Comparison of ENCODE assay signal across 23 cellular contexts in genomic region chr10:86707505-86707904, GRCh38. TPM values are rescaled to one million over a fixed set of nuclear protein-coding genes. Genes with fewer than 3 reads are reported as not detected.
DNase-seq lines count a peak whose midpoint lies in the region; ATAC-seq, FAIRE-seq and TF ChIP-seq lines count a peak whose summit lies in the region.
"Had no signal": no experiment of that assay in that cellular context is flagged by ENCODE, and none has a peak within 500 bp of the region (broad histone marks: within the 10 kb centered on the region; RNA-seq: fewer than 3 reads in every experiment).

No MANE protein-coding gene starts in this region.

- TF ChIP-seq POLR2A in H1 (IDR thresholded peaks at IDR 0.05; ENCODE audit: control extremely low read depth in 1 of 2, low read depth in 2 of 2, low read length in 2 of 2) (no peak), spleen (IDR thresholded peaks at IDR 0.05) (no peak)

- no peak overlapping the region for H2BK15ac ChIP-seq in H1 (ENCODE audit: low read length)

- H2BK5ac ChIP-seq in H1 (ENCODE audit: low read depth, low read length): no peak overlapping the region

- H3K4me1 ChIP-seq in HEK293 (ENCODE audit: control insufficient read depth, insufficient read depth, low read length) (peaks cover 8% of the 10 kb centered on the region; the same call in 1 of the 2 replicates), H1 (replicated peaks in 1 of 4; ENCODE audit: control insufficient read depth in 3 of 4, insufficient read depth in 4 of 4, low read length in 3 of 4) (peaks cover 0 to 20% (median 11%) of the 10 kb centered on the region in 4 experiments; a peak in 6 of 7 replicates), muscle layer of colon (ENCODE audit: insufficient read depth, low read length) (peaks cover 13% of the 10 kb centered on the region), spleen (peaks cover 9 to 24% (median 17%) of the 10 kb centered on the region in 6 donors), GM23248 (ENCODE audit: insufficient read depth) (peaks cover 6% of the 10 kb centered on the region; the same call in 1 of the 2 replicates)

- WGBS in H1 (ENCODE audit: extremely low coverage in 1 of 2, insufficient coverage in 1 of 2, insufficient read length in 1 of 2, insufficient replicate concordance in 2 of 2, low coverage in 1 of 2, low lambda C conversion rate in 2 of 2, missing lambda C conversion rate in 1 of 2), 2 experiments: 82% methylated on average over 4 of the region's 4 CpGs; no CpG with 5 or more reads in 1 of the 2 experiments
- 66 to 76% (median 71%) methylated on average over 3 to 4 of the region's 4 CpGs for WGBS in spleen, 5 donors
- WGBS in GM23248 (ENCODE audit: low coverage in 1 of 2, low lambda C conversion rate in 2 of 2, missing lambda C conversion rate in 2 of 2), 2 experiments: 66 to 76% methylated on average over 4 of the region's 4 CpGs

- H3K9me2 ChIP-seq in GM23248 (ENCODE audit: insufficient read depth): no peaks in the 10 kb centered on the region

- no peak for FAIRE-seq in H1 (lab: Jason Lieb, UNC)

- intact Hi-C loops in spleen (cut with DNase I; ENCODE audit: low total_unique reads): loop anchor here (10.0 kb wide), 1 partner anchor 187 kb away; no protein-coding TSS in a partner anchor

- H2BK12ac ChIP-seq in H1 (ENCODE audit: low read depth, low read length): no peak overlapping the region

- no peak overlapping the region for H2BK120ac ChIP-seq in H1 (replicated peaks; ENCODE audit: low read depth, low read length)

- no peak overlapping the region for H2AK5ac ChIP-seq in H1 (ENCODE audit: low read depth, low read length)

- H4K20me1 ChIP-seq in H1 (replicated peaks in 1 of 2; ENCODE audit: control insufficient read depth in 1 of 2, insufficient read depth in 2 of 2, low read length in 2 of 2) (no peaks in the 10 kb centered on the region), GM23248 (ENCODE audit: insufficient read depth) (no peaks in the 10 kb centered on the region)

- H3K23ac ChIP-seq in H1 (ENCODE audit: insufficient read length): no peak overlapping the region

- no peak for TF ChIP-seq RAD21 in H1 (IDR thresholded peaks at IDR 0.05 in 1 of 2, conservative IDR thresholded peaks at IDR 0.05 in 1 of 2; ENCODE audit: low read depth in 2 of 2, low read length in 2 of 2)

- no peaks in the 10 kb centered on the region for H3K79me2 ChIP-seq in H1 (ENCODE audit: control insufficient read depth in 1 of 2, insufficient read depth in 2 of 2, low read length in 2 of 2)
- no peaks in the 10 kb centered on the region for H3K79me2 ChIP-seq in GM23248 (ENCODE audit: insufficient read depth)

- H3K4me2 ChIP-seq in H1 (ENCODE audit: insufficient read depth in 1 of 2, low read depth in 2 of 2, low read length in 2 of 2) (no peak overlapping the region), GM23248 (ENCODE audit: unreplicated experiment) (no peak overlapping the region)

- CTCF ChIA-PET in HEK293 (lab: Yijun Ruan, JAX) (interaction anchor here (1.1 to 2.2 kb wide), 4 partner anchors 14 to 192 kb away, joined by 3 to 10 read pairs (median 5); no protein-coding TSS in a partner anchor), H1 (lab: Charles Lee; ENCODE audit: partially characterized antibody) (interaction anchor here (1.6 to 9.3 kb wide), 4 partner anchors 8 to 91 kb away, joined by 3 to 59 read pairs (median 32); no protein-coding TSS in a partner anchor)

- H3K9me3 ChIP-seq in HEK293 (ENCODE audit: control insufficient read depth, insufficient read depth, low read depth, low read length): no peaks in the 10 kb centered on the region
- H3K9me3 ChIP-seq in H1 (ENCODE audit: insufficient read depth in 2 of 2, low read depth in 1 of 2, low read length in 1 of 2): no peaks in the 10 kb centered on the region
- no peaks in the 10 kb centered on the region for H3K9me3 ChIP-seq in muscle layer of colon (ENCODE audit: low read length)
- H3K9me3 ChIP-seq in spleen: no peaks in the 10 kb centered on the region
- no peaks in the 10 kb centered on the region for H3K9me3 ChIP-seq in GM23248 (ENCODE audit: low read depth)
- H3K9me3 ChIP-seq: Caco-2, HAP-1 had no signal

- H3K79me1 ChIP-seq in H1 (ENCODE audit: low read depth, low read length): no peaks in the 10 kb centered on the region

- no peak overlapping the region for H3K14ac ChIP-seq in H1 (ENCODE audit: insufficient read length)

- DNase-seq in H1 (ENCODE audit: low read depth in 1 of 2, low spot score in 2 of 2) (no peak), spleen (peak; percentile 55), GM23248 (no peak), HPDE6-E6E7 (ENCODE audit: extremely low spot score) (no peak), anterior cingulate cortex (lab: John Stamatoyannopoulos, UW) (no peak)
- DNase-seq: ACHN; AML-193; Caco-2; CD4-positive, CD25-positive, alpha-beta regulatory T cell; EL; NCI-H1048; NCI-H1436 treated with DMSO at 0.1 percent for 48 hours; NCI-H2029 treated with DMSO at 0.1 percent for 48 hours; NCI-H2171 treated with DMSO at 0.1 percent for 48 hours; NCI-H510A; NCI-H774; PC-3 had no signal

- no peak overlapping the region for H2BK20ac ChIP-seq in H1 (ENCODE audit: low read length)

- no peak overlapping the region for H4K5ac ChIP-seq in H1 (ENCODE audit: insufficient read length, low read depth, low read length)

- POLR2A ChIA-PET in HEK293 (lab: Yijun Ruan, JAX): no interaction called here
- POLR2A ChIA-PET in H1 (lab: Charles Lee; ENCODE audit: partially characterized antibody): interaction anchor here (5.7 kb wide), 1 partner anchor 49 kb away, joined by 45 read pairs; the partner anchor contains the start of gene BMPR1A

- H3K4ac ChIP-seq in H1 (replicated peaks; ENCODE audit: insufficient read length, low read depth, low read length): no peak overlapping the region

- H3K18ac ChIP-seq in H1 (ENCODE audit: extremely low read depth, low read length): no peak overlapping the region

- in situ Hi-C loops in GM23248 (cut with MboI): loop anchor here (10.0 kb wide), 1 partner anchor 197 kb away; no protein-coding TSS in a partner anchor

- H3K9ac ChIP-seq in H1 (replicated peaks in 1 of 4; ENCODE audit: extremely low read depth in 1 of 4, low read depth in 3 of 4, low read length in 3 of 4) (no peak overlapping the region), muscle layer of colon (ENCODE audit: low read length) (no peak overlapping the region), GM23248 (no peak overlapping the region)

- ATAC-seq in HG02885 (IDR thresholded peaks at IDR 0.05; ENCODE audit: poor library complexity, unreplicated experiment): no peak
- ATAC-seq: PC-3 had no signal

- TF ChIP-seq CTCF in HEK293 (tag by site-specific recombination; IDR thresholded peaks at IDR 0.05): no peak
- TF ChIP-seq CTCF in H1 (IDR thresholded peaks at IDR 0.05; ENCODE audit: control extremely low read depth in 1 of 3, insufficient read depth in 1 of 3, low read depth in 1 of 3, low read length in 3 of 3): no peak
- no peak for TF ChIP-seq CTCF in spleen (IDR thresholded peaks at IDR 0.05 in 8 of 11, conservative IDR thresholded peaks at IDR 0.05 in 3 of 11)

- no peak overlapping the region; the same call in 1 of the 2 replicates for H4K8ac ChIP-seq in H1 (ENCODE audit: extremely low read depth, insufficient read depth, low read length)

- no peak overlapping the region for H3K56ac ChIP-seq in H1 (replicated peaks; ENCODE audit: insufficient read length, low read depth, low read length)

- H2AFZ ChIP-seq in H1 (ENCODE audit: low read length) (no peak overlapping the region), GM23248 (no peak overlapping the region)

- H3K27me3 ChIP-seq in H1 (replicated peaks in 1 of 4; ENCODE audit: control insufficient read depth in 3 of 4, extremely low read depth in 1 of 4, insufficient read depth in 3 of 4, low read length in 3 of 4) (no peaks in the 10 kb centered on the region), muscle layer of colon (ENCODE audit: control insufficient read depth in 1 of 2, insufficient read depth in 2 of 2, low read length in 2 of 2) (no peaks in the 10 kb centered on the region), spleen (replicated peaks in 1 of 7) (peaks cover 0 to 60% (median 16%) of the 10 kb centered on the region in 7 donors), GM23248 (replicated peaks; ENCODE audit: insufficient read depth) (no peaks in the 10 kb centered on the region)

- H3K4me3 ChIP-seq in HEK293 (ENCODE audit: low read depth, low read length): no peak overlapping the region
- H3K4me3 ChIP-seq in H1 (ENCODE audit: extremely low read depth in 1 of 4, insufficient read depth in 2 of 4, low read depth in 3 of 4, low read length in 4 of 4): no peak overlapping the region
- H3K4me3 ChIP-seq in muscle layer of colon (ENCODE audit: low read depth in 1 of 2, low read length in 2 of 2): no peak overlapping the region
- H3K4me3 ChIP-seq in spleen: no peak overlapping the region
- no peak overlapping the region for H3K4me3 ChIP-seq in GM23248
- H3K4me3 ChIP-seq: HAP-1, SK-N-MC had no signal

- peaks cover 6% of the 10 kb centered on the region; the same call in 1 of the 2 replicates for H3K23me2 ChIP-seq in H1 (ENCODE audit: low read depth, low read length)

- H3K36me3 ChIP-seq in HEK293 (ENCODE audit: control insufficient read depth in 2 of 2, insufficient read depth in 1 of 2, low read length in 2 of 2): no peaks in the 10 kb centered on the region
- no peaks in the 10 kb centered on the region for H3K36me3 ChIP-seq in H1 (ENCODE audit: control insufficient read depth in 2 of 4, insufficient read depth in 4 of 4, low read length in 3 of 4)
- peaks cover 43% of the 10 kb centered on the region for H3K36me3 ChIP-seq in muscle layer of colon (ENCODE audit: insufficient read depth, low read length)
- no peaks in the 10 kb centered on the region for H3K36me3 ChIP-seq in spleen
- H3K36me3 ChIP-seq in GM23248 (ENCODE audit: low read depth): no peaks in the 10 kb centered on the region
- H3K36me3 ChIP-seq: HAP-1 had no signal

- peak overlapping the region; percentile 44 for H4K91ac ChIP-seq in H1 (replicated peaks; ENCODE audit: insufficient read length, low read length)

- H3K27ac ChIP-seq in HEK293 (ENCODE audit: extremely low read depth, low read depth, low read length) (no peak overlapping the region), H1 (ENCODE audit: low read depth, low read length) (no peak overlapping the region), muscle layer of colon (ENCODE audit: low read depth, low read length) (peak overlapping the region; percentile 14), spleen (no peak overlapping the region), GM23248 (no peak overlapping the region)
- H3K27ac ChIP-seq: SK-N-MC had no signal

- TF ChIP-seq EP300 in H1 (IDR thresholded peaks at IDR 0.05; ENCODE audit: borderline replicate concordance in 1 of 2, low read depth in 2 of 2, low read length in 2 of 2): no peak

- H3F3A ChIP-seq in GM23248 (ENCODE audit: insufficient read depth): no peaks in the 10 kb centered on the region

RNA-seq across cellular contexts. Expression of gene LDB3, which starts 39.2 kb away (rescaled TPM):
- 0.40 and 0.43 TPM in 2 replicates for total RNA-seq in H1 (2021; fragmentation: NEBNext Ultra II Directional; extraction: Animal tissue kit (Norgen Biotek cat#: 25700))
- polyA plus RNA-seq in H1 (2011; rRNA removed): 0.17 and 0.20 TPM in 2 replicates
- 0.28 TPM for polyA plus RNA-seq in H1 (2011; cell fraction: cytosol; rRNA removed)
- 0.20 TPM for polyA plus RNA-seq in H1 (2011; cell fraction: nucleus; rRNA removed)
- polyA plus RNA-seq in H1 (2012, experiment 1 of 2): 0.35 to 0.62 TPM (median 0.59 TPM) in 4 replicates
- 0.17 TPM for polyA plus RNA-seq in H1 (2012, experiment 2 of 2)
- 0.55 TPM for polyA plus RNA-seq in H1 (2013, experiment 1 of 2)
- 0.74 TPM for polyA plus RNA-seq in H1 (2013, experiment 2 of 2)
- 0.49 and 1.2 TPM in 2 replicates for polyA minus RNA-seq in H1 (2011; rRNA and poly(A)+ RNA removed)
- 0.29 TPM for polyA minus RNA-seq in H1 (2011; cell fraction: cytosol; rRNA and poly(A)+ RNA removed)
- 1.1 TPM for polyA minus RNA-seq in H1 (2011; cell fraction: nucleus; rRNA and poly(A)+ RNA removed)
- under 1 TPM in 5 of 7 donors, not detected in 2; 0.14 to 0.63 (median 0.43) TPM for total RNA-seq in spleen
- polyA plus RNA-seq in spleen: 1 to 10 TPM in 1 of 3 donors, under 1 TPM in 2; 0.23 to 1.2 (median 0.30) TPM
- total RNA-seq in GM23248 (2014; rRNA removed; shearing (Covaris generic)): under 0.01 and 0.11 TPM in 2 replicates
- polyA plus RNA-seq in GM23248 (2016; fragmentation: Nextera tagmentation; extraction: Ambion mirVana): 0.05 and 0.08 TPM in 2 replicates
- total RNA-seq: CD4-positive, CD25-positive, alpha-beta regulatory T cell had no signal
- polyA plus RNA-seq: CD4-positive, CD25-positive, alpha-beta regulatory T cell had no signal

RNA-seq across cellular contexts. Expression of gene BMPR1A, which starts 48.9 kb away (rescaled TPM):
- total RNA-seq in H1 (2021; fragmentation: NEBNext Ultra II Directional; extraction: Animal tissue kit (Norgen Biotek cat#: 25700)): 120 and 129 TPM in 2 replicates
- polyA plus RNA-seq in H1 (2011; rRNA removed) (19.0 and 34.4 TPM in 2 replicates), spleen (1 to 10 TPM; 1.3 to 2.6 (median 1.8) TPM), GM23248 (2016; fragmentation: Nextera tagmentation; extraction: Ambion mirVana) (15.5 and 16.5 TPM in 2 replicates)
- 41.1 TPM for polyA plus RNA-seq in H1 (2011; cell fraction: cytosol; rRNA removed)
- 13.5 TPM for polyA plus RNA-seq in H1 (2011; cell fraction: nucleus; rRNA removed)
- 40.9 to 73.5 TPM (median 51.4 TPM) in 4 replicates for polyA plus RNA-seq in H1 (2012, experiment 1 of 2)
- 3.5 TPM for polyA plus RNA-seq in H1 (2012, experiment 2 of 2)
- 67.6 TPM for polyA plus RNA-seq in H1 (2013, experiment 1 of 2)
- polyA plus RNA-seq in H1 (2013, experiment 2 of 2): 82.8 TPM
- polyA minus RNA-seq in H1 (2011; rRNA and poly(A)+ RNA removed): 99.8 and 152 TPM in 2 replicates
- 45.4 TPM for polyA minus RNA-seq in H1 (2011; cell fraction: cytosol; rRNA and poly(A)+ RNA removed)
- 52.9 TPM for polyA minus RNA-seq in H1 (2011; cell fraction: nucleus; rRNA and poly(A)+ RNA removed)
- 10 to 100 TPM in 5 of 7 donors, 1 to 10 TPM in 2; 8.3 to 17.9 (median 12.4) TPM for total RNA-seq in spleen
- total RNA-seq in GM23248 (2014; rRNA removed; shearing (Covaris generic)): 35.5 and 41.7 TPM in 2 replicates

RNA-seq across cellular contexts. Expression of gene OPN4, which starts 53.2 kb away (rescaled TPM):
- not detected in 2 replicates for total RNA-seq in H1 (2021; fragmentation: NEBNext Ultra II Directional; extraction: Animal tissue kit (Norgen Biotek cat#: 25700))
- polyA plus RNA-seq in H1 (2011; rRNA removed) (not detected in 2 replicates), spleen (not detected), GM23248 (2016; fragmentation: Nextera tagmentation; extraction: Ambion mirVana) (not detected in 2 replicates)
- not detected for polyA plus RNA-seq in H1 (2011; cell fraction: cytosol; rRNA removed)
- polyA plus RNA-seq in H1 (2011; cell fraction: nucleus; rRNA removed): not detected
- polyA plus RNA-seq in H1 (2012, experiment 1 of 2): not detected in 4 replicates
- polyA plus RNA-seq in H1 (2012, experiment 2 of 2): not detected
- polyA plus RNA-seq in H1 (2013, experiment 1 of 2): not detected
- not detected for polyA plus RNA-seq in H1 (2013, experiment 2 of 2)
- not detected in 2 replicates for polyA minus RNA-seq in H1 (2011; rRNA and poly(A)+ RNA removed)
- polyA minus RNA-seq in H1 (2011; cell fraction: cytosol; rRNA and poly(A)+ RNA removed): not detected
- polyA minus RNA-seq in H1 (2011; cell fraction: nucleus; rRNA and poly(A)+ RNA removed): not detected
- total RNA-seq in spleen: not detected
- not detected in 2 replicates for total RNA-seq in GM23248 (2014; rRNA removed; shearing (Covaris generic))
- total RNA-seq: Caco-2; CD4-positive, CD25-positive, alpha-beta regulatory T cell; MCF 10A; PC-3 had no signal
- polyA plus RNA-seq: CD4-positive, CD25-positive, alpha-beta regulatory T cell had no signal
